Comparison of ENCODE assay signal across 30 cellular contexts in genomic region chr18:24049142-24049541, GRCh38. TPM values are rescaled to one million over a fixed set of nuclear protein-coding genes. Genes with fewer than 3 reads are reported as not detected.
DNase-seq lines count a peak whose midpoint lies in the region; ATAC-seq and TF ChIP-seq lines count a peak whose summit lies in the region.
"Had no signal": no experiment of that assay in that cellular context is flagged by ENCODE, and none has a peak within 500 bp of the region (broad histone marks: within the 10 kb centered on the region; RNA-seq: fewer than 3 reads in every experiment).

No MANE protein-coding gene starts in this region.

- no peak overlapping the region for H3K4me3 Mint-ChIP-seq in activated CD4-positive, alpha-beta memory T cell treated with anti-CD3 and anti-CD28 coated beads for 36 hours
- no peak overlapping the region for H3K4me3 Mint-ChIP-seq in activated CD4-positive, alpha-beta memory T cell treated with anti-CD3 and anti-CD28 coated beads, Interleukin-2, amount 10 ng/mL, durations not matched to agents 7 days and 5 days
- peak overlapping the region in 5 of 8 donors; percentile 12 to 71 (median 55) for H3K4me3 Mint-ChIP-seq in CD4-positive, alpha-beta memory T cell
- no peak overlapping the region for H3K4me3 Mint-ChIP-seq in activated naive CD8-positive, alpha-beta T cell
- H3K4me3 Mint-ChIP-seq in naive thymus-derived CD4-positive, alpha-beta T cell, result peak overlapping the region in 6 of 10 donors; percentile 38 to 63 (median 52)
- H3K4me3 Mint-ChIP-seq: activated naive CD4-positive, alpha-beta T cell treated with anti-CD3 and anti-CD28 coated beads, Interleukin-2, amount 10 ng/mL, durations not matched to agents 7 days and 5 days; H9; T-helper 1 cell treated with Interleukin-12 subunit alpha and Interleukin-12 subunit beta and Interleukin-4 antibody, amounts not matched to agents 30 μg/mL and 1 μg/mL, for 36 hours had no signal

- H3K9me3 ChIP-seq in CD4-positive, alpha-beta memory T cell (ENCODE audit: control insufficient read depth in 1 of 2, low read length in 2 of 2), result no peaks in the 10 kb centered on the region
- H3K9me3 ChIP-seq in naive thymus-derived CD4-positive, alpha-beta T cell (ENCODE audit: control insufficient read depth in 2 of 3, low read length in 3 of 3), result no peaks in the 10 kb centered on the region
- H3K9me3 ChIP-seq: ascending aorta, SK-N-SH, tibial artery, vagina had no signal

- H3K4me3 ChIP-seq in CD4-positive, alpha-beta memory T cell (ENCODE audit: low read length in 2 of 2), result no peak overlapping the region
- H3K4me3 ChIP-seq in naive thymus-derived CD4-positive, alpha-beta T cell (ENCODE audit: low read length), result no peak overlapping the region
- H3K4me3 ChIP-seq: ascending aorta, cardiac muscle cell, coronary artery, tibial artery, vagina had no signal

- H3K9me3 Mint-ChIP-seq in activated CD4-positive, alpha-beta memory T cell treated with anti-CD3 and anti-CD28 coated beads for 36 hours, result no peaks in the 10 kb centered on the region
- no peaks in the 10 kb centered on the region for H3K9me3 Mint-ChIP-seq in activated CD4-positive, alpha-beta memory T cell treated with anti-CD3 and anti-CD28 coated beads, Interleukin-2, amount 10 ng/mL, durations not matched to agents 7 days and 5 days
- no peaks in the 10 kb centered on the region for H3K9me3 Mint-ChIP-seq in CD4-positive, alpha-beta memory T cell
- no peaks in the 10 kb centered on the region for H3K9me3 Mint-ChIP-seq in activated naive CD8-positive, alpha-beta T cell (ENCODE audit: low read depth)
- peaks cover 0 to 2% (median 0%) of the 10 kb centered on the region in 11 donors for H3K9me3 Mint-ChIP-seq in naive thymus-derived CD4-positive, alpha-beta T cell
- H3K9me3 Mint-ChIP-seq: activated naive CD4-positive, alpha-beta T cell treated with anti-CD3 and anti-CD28 coated beads, Interleukin-2, amount 10 ng/mL, durations not matched to agents 7 days and 5 days; H9; immature natural killer cell; T-helper 1 cell treated with Interleukin-12 subunit alpha and Interleukin-12 subunit beta and Interleukin-4 antibody, amounts not matched to agents 30 μg/mL and 1 μg/mL, for 36 hours had no signal

- peaks cover 86% of the 10 kb centered on the region for H3K4me1 ChIP-seq in CD4-positive, alpha-beta memory T cell (ENCODE audit: insufficient read depth, low read length)
- peaks cover 38 to 41% of the 10 kb centered on the region in 2 donors for H3K4me1 ChIP-seq in naive thymus-derived CD4-positive, alpha-beta T cell (ENCODE audit: control insufficient read depth in 2 of 2, insufficient read depth in 2 of 2, low read length in 2 of 2)

- H3K36me3 ChIP-seq in CD4-positive, alpha-beta memory T cell (ENCODE audit: insufficient read depth, low read length), result peaks cover 3% of the 10 kb centered on the region
- peaks cover 0 to 4% (median 0%) of the 10 kb centered on the region in 3 experiments for H3K36me3 ChIP-seq in naive thymus-derived CD4-positive, alpha-beta T cell (ENCODE audit: control insufficient read depth in 2 of 3, insufficient read depth in 3 of 3, low read length in 3 of 3)
- H3K36me3 ChIP-seq: ascending aorta, cardiac muscle cell, tibial artery, vagina had no signal

- intact Hi-C loops in activated CD4-positive, alpha-beta memory T cell treated with anti-CD3 and anti-CD28 coated beads for 36 hours (cut with micrococcal nuclease), result loop anchor here (2.0 kb wide), 1 partner anchor 16 kb away; no protein-coding TSS in a partner anchor
- intact Hi-C loops in CD4-positive, alpha-beta memory T cell (cut with micrococcal nuclease), result no loop called here
- intact Hi-C loops in naive thymus-derived CD4-positive, alpha-beta T cell (cut with micrococcal nuclease), result no loop called here

- H3K27me3 ChIP-seq in CD4-positive, alpha-beta memory T cell (ENCODE audit: insufficient read depth, low read length), result no peaks in the 10 kb centered on the region
- H3K27me3 ChIP-seq in naive thymus-derived CD4-positive, alpha-beta T cell (ENCODE audit: control insufficient read depth in 2 of 2, insufficient read depth in 2 of 2, low read length in 2 of 2), result no peaks in the 10 kb centered on the region
- H3K27me3 ChIP-seq: ascending aorta, cardiac muscle cell, tibial artery, vagina had no signal

- no peak for DNase-seq in activated CD4-positive, alpha-beta memory T cell treated with anti-CD3 and anti-CD28 coated beads for 36 hours
- no peak for DNase-seq in activated CD4-positive, alpha-beta memory T cell treated with anti-CD3 and anti-CD28 coated beads, Interleukin-2, amount 10 ng/mL, durations not matched to agents 7 days and 5 days
- no peak for DNase-seq in CD4-positive, alpha-beta memory T cell
- DNase-seq in naive thymus-derived CD4-positive, alpha-beta T cell, result no peak
- DNase-seq in HK-2 (ENCODE audit: unreplicated experiment), result no peak
- DNase-seq in GM20000 (ENCODE audit: low spot score), result no peak
- DNase-seq: activated naive CD4-positive, alpha-beta T cell treated with anti-CD3 and anti-CD28 coated beads, Interleukin-2, amount 10 ng/mL, durations not matched to agents 7 days and 5 days; activated T-cell treated with anti-CD3 and anti-CD28 coated beads for 4 hours; erythroblast; H9; immature natural killer cell; left colon; MM.1S; NCI-H1105 treated with DMSO at 0.1 percent for 48 hours; NCI-H1930; NCI-H524 treated with DMSO at 0.1 percent for 48 hours; retina; SK-N-SH; small intestine; tibial artery had no signal

- POLR2A ChIA-PET in activated CD4-positive, alpha-beta memory T cell treated with anti-CD3 and anti-CD28 coated beads for 36 hours (lab: Charles Lee), result no interaction called here
- POLR2A ChIA-PET in activated CD4-positive, alpha-beta memory T cell treated with anti-CD3 and anti-CD28 coated beads, Interleukin-2, amount 10 ng/mL, durations not matched to agents 7 days and 5 days (lab: Charles Lee), result no interaction called here
- POLR2A ChIA-PET in CD4-positive, alpha-beta memory T cell (lab: Charles Lee; ENCODE audit: partially characterized antibody), result no interaction called here
- POLR2A ChIA-PET in naive thymus-derived CD4-positive, alpha-beta T cell (lab: Charles Lee), result no interaction called here

- peaks cover 67% of the 10 kb centered on the region for H3K4me1 Mint-ChIP-seq in activated CD4-positive, alpha-beta memory T cell treated with anti-CD3 and anti-CD28 coated beads for 36 hours (ENCODE audit: low read depth)
- peaks cover 50% of the 10 kb centered on the region for H3K4me1 Mint-ChIP-seq in activated CD4-positive, alpha-beta memory T cell treated with anti-CD3 and anti-CD28 coated beads, Interleukin-2, amount 10 ng/mL, durations not matched to agents 7 days and 5 days
- peaks cover 52 to 85% (median 65%) of the 10 kb centered on the region in 4 donors for H3K4me1 Mint-ChIP-seq in CD4-positive, alpha-beta memory T cell
- H3K4me1 Mint-ChIP-seq in activated naive CD8-positive, alpha-beta T cell (ENCODE audit: low read depth), result peaks cover 74% of the 10 kb centered on the region
- peaks cover 45 to 87% (median 75%) of the 10 kb centered on the region in 7 donors for H3K4me1 Mint-ChIP-seq in naive thymus-derived CD4-positive, alpha-beta T cell

- CTCF ChIA-PET in activated CD4-positive, alpha-beta memory T cell treated with anti-CD3 and anti-CD28 coated beads for 36 hours (lab: Charles Lee), result no interaction called here
- CTCF ChIA-PET in activated CD4-positive, alpha-beta memory T cell treated with anti-CD3 and anti-CD28 coated beads, Interleukin-2, amount 10 ng/mL, durations not matched to agents 7 days and 5 days (lab: Charles Lee), result interaction anchor here (1.4 kb wide), 1 partner anchor 131 kb away, joined by 4 read pairs; no protein-coding TSS in a partner anchor
- CTCF ChIA-PET in CD4-positive, alpha-beta memory T cell (lab: Charles Lee; ENCODE audit: partially characterized antibody), result no interaction called here
- CTCF ChIA-PET in naive thymus-derived CD4-positive, alpha-beta T cell (lab: Charles Lee), result no interaction called here

- H3K27ac Mint-ChIP-seq in activated CD4-positive, alpha-beta memory T cell treated with anti-CD3 and anti-CD28 coated beads for 36 hours, result peak overlapping the region; percentile 65
- no peak overlapping the region for H3K27ac Mint-ChIP-seq in activated CD4-positive, alpha-beta memory T cell treated with anti-CD3 and anti-CD28 coated beads, Interleukin-2, amount 10 ng/mL, durations not matched to agents 7 days and 5 days
- peak overlapping the region; percentile 33 to 72 (median 51) for H3K27ac Mint-ChIP-seq in CD4-positive, alpha-beta memory T cell
- H3K27ac Mint-ChIP-seq in activated naive CD8-positive, alpha-beta T cell, result peak overlapping the region; percentile 64
- peak overlapping the region in 7 of 9 donors; percentile 14 to 79 (median 76) for H3K27ac Mint-ChIP-seq in naive thymus-derived CD4-positive, alpha-beta T cell
- H3K27ac Mint-ChIP-seq: H9; T-helper 1 cell treated with Interleukin-12 subunit alpha and Interleukin-12 subunit beta and Interleukin-4 antibody, amounts not matched to agents 30 μg/mL and 1 μg/mL, for 36 hours had no signal

- H3K36me3 Mint-ChIP-seq in activated CD4-positive, alpha-beta memory T cell treated with anti-CD3 and anti-CD28 coated beads for 36 hours, result no peaks in the 10 kb centered on the region
- peaks cover 29% of the 10 kb centered on the region for H3K36me3 Mint-ChIP-seq in activated CD4-positive, alpha-beta memory T cell treated with anti-CD3 and anti-CD28 coated beads, Interleukin-2, amount 10 ng/mL, durations not matched to agents 7 days and 5 days (ENCODE audit: low read depth)
- peaks cover 13 to 31% of the 10 kb centered on the region in 2 donors for H3K36me3 Mint-ChIP-seq in CD4-positive, alpha-beta memory T cell
- peaks cover 5% of the 10 kb centered on the region for H3K36me3 Mint-ChIP-seq in activated naive CD8-positive, alpha-beta T cell
- H3K36me3 Mint-ChIP-seq in naive thymus-derived CD4-positive, alpha-beta T cell, result peaks cover 0 to 18% (median 7%) of the 10 kb centered on the region in 5 donors

- no peak for TF ChIP-seq CTCF in GM20000 (IDR thresholded peaks at IDR 0.05; ENCODE audit: extremely low read depth, missing control alignments)

- ATAC-seq in naive thymus-derived CD4-positive, alpha-beta T cell, result no peak
- no peak for ATAC-seq in GM19035 (IDR thresholded peaks at IDR 0.05; ENCODE audit: unreplicated experiment)
- ATAC-seq: activated CD4-positive, CD25-positive, alpha-beta regulatory T cell treated with anti-CD3 and anti-CD28 coated beads, Interleukin-2, amount 50 U/mL, for 24 hours; left colon; Right ventricle myocardium inferior had no signal

- no peak overlapping the region for H3K27ac ChIP-seq in CD4-positive, alpha-beta memory T cell (ENCODE audit: low read depth, low read length)
- H3K27ac ChIP-seq in naive thymus-derived CD4-positive, alpha-beta T cell (ENCODE audit: low read depth, low read length), result no peak overlapping the region
- H3K27ac ChIP-seq: ascending aorta, cardiac muscle cell, coronary artery, KMS-11, tibial artery, vagina had no signal

- no peaks in the 10 kb centered on the region for H3K27me3 Mint-ChIP-seq in activated CD4-positive, alpha-beta memory T cell treated with anti-CD3 and anti-CD28 coated beads for 36 hours
- H3K27me3 Mint-ChIP-seq in activated CD4-positive, alpha-beta memory T cell treated with anti-CD3 and anti-CD28 coated beads, Interleukin-2, amount 10 ng/mL, durations not matched to agents 7 days and 5 days, result no peaks in the 10 kb centered on the region
- no peaks in the 10 kb centered on the region for H3K27me3 Mint-ChIP-seq in CD4-positive, alpha-beta memory T cell
- no peaks in the 10 kb centered on the region for H3K27me3 Mint-ChIP-seq in activated naive CD8-positive, alpha-beta T cell
- no peaks in the 10 kb centered on the region for H3K27me3 Mint-ChIP-seq in naive thymus-derived CD4-positive, alpha-beta T cell
- H3K27me3 Mint-ChIP-seq: activated naive CD4-positive, alpha-beta T cell treated with anti-CD3 and anti-CD28 coated beads, Interleukin-2, amount 10 ng/mL, durations not matched to agents 7 days and 5 days had no signal

RNA-seq across cellular contexts. Expression of gene TTC39C, which starts 34.6 kb away (rescaled TPM):
- total RNA-seq in activated CD4-positive, alpha-beta memory T cell treated with anti-CD3 and anti-CD28 coated beads for 36 hours, result 10 to 100 TPM; 48.9 to 49.0 TPM
- 10 to 100 TPM; 94.0 to 94.4 TPM for total RNA-seq in activated CD4-positive, alpha-beta memory T cell treated with anti-CD3 and anti-CD28 coated beads, Interleukin-2, amount 10 ng/mL, durations not matched to agents 7 days and 5 days
- total RNA-seq in CD4-positive, alpha-beta memory T cell, result 100 to 1,000 TPM; 168 to 180 TPM
- polyA plus RNA-seq in CD4-positive, alpha-beta memory T cell, result 100 to 1,000 TPM; 134 to 165 TPM
- total RNA-seq in naive thymus-derived CD4-positive, alpha-beta T cell, result 10 to 100 TPM; 84.1 to 98.8 (median 91.4) TPM
- 10 to 100 TPM; 51.4 to 71.2 TPM for polyA plus RNA-seq in naive thymus-derived CD4-positive, alpha-beta T cell

Comparison
In these comparisons a context has a peak if more than half of its experiments do, and no peak if none do; other contexts are left out.
1. H3K4me3 Mint-ChIP-seq: peak in CD4-positive, alpha-beta memory T cell (5 of 8) and naive thymus-derived CD4-positive, alpha-beta T cell (6 of 10); none in activated CD4-positive, alpha-beta memory T cell treated with anti-CD3 and anti-CD28 coated beads for 36 hours (single experiment), activated CD4-positive, alpha-beta memory T cell treated with anti-CD3 and anti-CD28 coated beads, Interleukin-2, amount 10 ng/mL, durations not matched to agents 7 days and 5 days (single experiment) and activated naive CD8-positive, alpha-beta T cell (single experiment).